1 cellular context compared by ENCODE assay signal in the genomic region with DNA sequence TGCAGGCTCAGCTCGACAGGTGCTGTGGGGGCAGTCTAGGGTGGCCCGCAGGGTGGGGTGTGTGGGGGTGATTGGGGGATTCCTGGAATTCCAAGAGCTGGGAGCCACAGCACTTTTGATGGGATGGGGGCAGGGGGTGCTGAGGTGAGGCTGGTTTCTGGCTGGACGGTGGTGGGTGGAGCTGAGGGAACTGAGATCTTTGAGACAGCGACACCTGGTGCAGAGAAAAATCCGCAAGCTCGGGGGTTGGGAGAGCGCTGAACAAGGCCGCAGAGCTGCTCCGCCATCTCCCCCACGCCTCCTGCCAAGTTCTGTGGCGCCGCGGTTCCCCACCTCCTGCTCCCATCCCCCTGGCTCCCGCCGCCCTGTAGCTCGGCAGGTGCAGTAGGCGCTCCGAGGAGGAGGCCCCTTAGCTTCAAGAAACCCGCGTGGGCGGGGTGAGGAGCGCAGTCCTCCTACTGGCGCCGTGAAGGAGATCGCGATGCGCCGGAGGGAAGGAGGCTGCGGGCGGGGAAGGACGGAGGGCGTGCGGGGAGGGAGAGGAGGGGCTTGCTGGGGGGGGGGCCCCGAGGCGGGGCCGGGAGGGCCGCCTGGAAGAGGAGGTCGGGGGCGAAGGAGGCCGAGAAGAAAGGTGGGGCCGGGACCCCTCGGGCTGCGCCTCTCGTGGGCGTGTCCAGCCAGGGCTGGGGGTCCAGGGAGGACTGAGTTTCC.
TF ChIP-seq lines count a peak whose summit lies in the region.

No MANE protein-coding gene starts in this region.

TF ChIP-seq in GM12878, 131 proteins besides CTCF, POLR2A, EP300 and RAD21 (continues in another document):
- TF ChIP-seq IKZF1 (conservative IDR thresholded peaks at IDR 0.05) (peak; percentile 67; the same call in 1 of the 2 replicates), RELA (IDR thresholded peaks at IDR 0.05; ENCODE audit: borderline replicate concordance, partially characterized antibody) (peak; percentile 55), SP1 (IDR thresholded peaks at IDR 0.05; ENCODE audit: low read depth, low read length) (peak; percentile 51), NBN (IDR thresholded peaks at IDR 0.05) (peak; percentile 91), YBX1 (IDR thresholded peaks at IDR 0.05) (no peak), SMARCA5 (IDR thresholded peaks at IDR 0.05) (peak; percentile 85), SPI1 (IDR thresholded peaks at IDR 0.05; ENCODE audit: borderline replicate concordance, insufficient read depth, low read depth, low read length) (0 out of 2 replicates have a peak, but pooled peaks have one; percentile 26), IRF4 (IDR thresholded peaks at IDR 0.05; ENCODE audit: low read depth, low read length) (0 out of 2 replicates have a peak, but pooled peaks have one; percentile 50), PML (IDR thresholded peaks at IDR 0.05; ENCODE audit: low read length) (no peak), SUPT20H (IDR thresholded peaks at IDR 0.05; ENCODE audit: borderline replicate concordance, control insufficient read depth, low read depth, low read length) (no peak), SMC3 (IDR thresholded peaks at IDR 0.05; ENCODE audit: borderline replicate concordance, low read length) (peak; percentile 62), SRF (IDR thresholded peaks at IDR 0.05; ENCODE audit: low read depth in 2 of 2, low read length in 2 of 2) (no peak), GATAD2B (conservative IDR thresholded peaks at IDR 0.05; ENCODE audit: low read depth) (peak; percentile 18; the same call in 1 of the 2 replicates), CHD2 (IDR thresholded peaks at IDR 0.05; ENCODE audit: borderline replicate concordance, low read depth, low read length) (peak; percentile 79), LARP7 (IDR thresholded peaks at IDR 0.05) (peak; percentile 25; the same call in 1 of the 2 replicates), ZBED1 (IDR thresholded peaks at IDR 0.05; ENCODE audit: borderline replicate concordance) (no peak), KLF5 (IDR thresholded peaks at IDR 0.05; ENCODE audit: partially characterized antibody) (no peak), MTA2 (IDR thresholded peaks at IDR 0.05; ENCODE audit: low read depth) (peak; percentile 52; the same call in 1 of the 2 replicates), NFXL1 (IDR thresholded peaks at IDR 0.05; ENCODE audit: borderline replicate concordance) (no peak), MXI1 (IDR thresholded peaks at IDR 0.05; ENCODE audit: low read depth, low read length) (peak; percentile 60; the same call in 1 of the 2 replicates), SMAD5 (IDR thresholded peaks at IDR 0.05; ENCODE audit: low read depth) (no peak), YY1 (IDR thresholded peaks at IDR 0.05; ENCODE audit: low read depth, low read length) (peak; percentile 85), KDM1A (IDR thresholded peaks at IDR 0.05; ENCODE audit: borderline replicate concordance) (no peak)
- TF ChIP-seq, protein P1, sequence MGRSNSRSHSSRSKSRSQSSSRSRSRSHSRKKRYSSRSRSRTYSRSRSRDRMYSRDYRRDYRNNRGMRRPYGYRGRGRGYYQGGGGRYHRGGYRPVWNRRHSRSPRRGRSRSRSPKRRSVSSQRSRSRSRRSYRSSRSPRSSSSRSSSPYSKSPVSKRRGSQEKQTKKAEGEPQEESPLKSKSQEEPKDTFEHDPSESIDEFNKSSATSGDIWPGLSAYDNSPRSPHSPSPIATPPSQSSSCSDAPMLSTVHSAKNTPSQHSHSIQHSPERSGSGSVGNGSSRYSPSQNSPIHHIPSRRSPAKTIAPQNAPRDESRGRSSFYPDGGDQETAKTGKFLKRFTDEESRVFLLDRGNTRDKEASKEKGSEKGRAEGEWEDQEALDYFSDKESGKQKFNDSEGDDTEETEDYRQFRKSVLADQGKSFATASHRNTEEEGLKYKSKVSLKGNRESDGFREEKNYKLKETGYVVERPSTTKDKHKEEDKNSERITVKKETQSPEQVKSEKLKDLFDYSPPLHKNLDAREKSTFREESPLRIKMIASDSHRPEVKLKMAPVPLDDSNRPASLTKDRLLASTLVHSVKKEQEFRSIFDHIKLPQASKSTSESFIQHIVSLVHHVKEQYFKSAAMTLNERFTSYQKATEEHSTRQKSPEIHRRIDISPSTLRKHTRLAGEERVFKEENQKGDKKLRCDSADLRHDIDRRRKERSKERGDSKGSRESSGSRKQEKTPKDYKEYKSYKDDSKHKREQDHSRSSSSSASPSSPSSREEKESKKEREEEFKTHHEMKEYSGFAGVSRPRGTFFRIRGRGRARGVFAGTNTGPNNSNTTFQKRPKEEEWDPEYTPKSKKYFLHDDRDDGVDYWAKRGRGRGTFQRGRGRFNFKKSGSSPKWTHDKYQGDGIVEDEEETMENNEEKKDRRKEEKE (IDR thresholded peaks at IDR 0.05): no peak
- TF ChIP-seq, protein P2, sequence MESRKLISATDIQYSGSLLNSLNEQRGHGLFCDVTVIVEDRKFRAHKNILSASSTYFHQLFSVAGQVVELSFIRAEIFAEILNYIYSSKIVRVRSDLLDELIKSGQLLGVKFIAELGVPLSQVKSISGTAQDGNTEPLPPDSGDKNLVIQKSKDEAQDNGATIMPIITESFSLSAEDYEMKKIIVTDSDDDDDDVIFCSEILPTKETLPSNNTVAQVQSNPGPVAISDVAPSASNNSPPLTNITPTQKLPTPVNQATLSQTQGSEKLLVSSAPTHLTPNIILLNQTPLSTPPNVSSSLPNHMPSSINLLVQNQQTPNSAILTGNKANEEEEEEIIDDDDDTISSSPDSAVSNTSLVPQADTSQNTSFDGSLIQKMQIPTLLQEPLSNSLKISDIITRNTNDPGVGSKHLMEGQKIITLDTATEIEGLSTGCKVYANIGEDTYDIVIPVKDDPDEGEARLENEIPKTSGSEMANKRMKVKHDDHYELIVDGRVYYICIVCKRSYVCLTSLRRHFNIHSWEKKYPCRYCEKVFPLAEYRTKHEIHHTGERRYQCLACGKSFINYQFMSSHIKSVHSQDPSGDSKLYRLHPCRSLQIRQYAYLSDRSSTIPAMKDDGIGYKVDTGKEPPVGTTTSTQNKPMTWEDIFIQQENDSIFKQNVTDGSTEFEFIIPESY (IDR thresholded peaks at IDR 0.05): no peak
- TF ChIP-seq, protein P3, sequence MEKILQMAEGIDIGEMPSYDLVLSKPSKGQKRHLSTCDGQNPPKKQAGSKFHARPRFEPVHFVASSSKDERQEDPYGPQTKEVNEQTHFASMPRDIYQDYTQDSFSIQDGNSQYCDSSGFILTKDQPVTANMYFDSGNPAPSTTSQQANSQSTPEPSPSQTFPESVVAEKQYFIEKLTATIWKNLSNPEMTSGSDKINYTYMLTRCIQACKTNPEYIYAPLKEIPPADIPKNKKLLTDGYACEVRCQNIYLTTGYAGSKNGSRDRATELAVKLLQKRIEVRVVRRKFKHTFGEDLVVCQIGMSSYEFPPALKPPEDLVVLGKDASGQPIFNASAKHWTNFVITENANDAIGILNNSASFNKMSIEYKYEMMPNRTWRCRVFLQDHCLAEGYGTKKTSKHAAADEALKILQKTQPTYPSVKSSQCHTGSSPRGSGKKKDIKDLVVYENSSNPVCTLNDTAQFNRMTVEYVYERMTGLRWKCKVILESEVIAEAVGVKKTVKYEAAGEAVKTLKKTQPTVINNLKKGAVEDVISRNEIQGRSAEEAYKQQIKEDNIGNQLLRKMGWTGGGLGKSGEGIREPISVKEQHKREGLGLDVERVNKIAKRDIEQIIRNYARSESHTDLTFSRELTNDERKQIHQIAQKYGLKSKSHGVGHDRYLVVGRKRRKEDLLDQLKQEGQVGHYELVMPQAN (conservative IDR thresholded peaks at IDR 0.05): peak; percentile 22
- TF ChIP-seq, protein P4, sequence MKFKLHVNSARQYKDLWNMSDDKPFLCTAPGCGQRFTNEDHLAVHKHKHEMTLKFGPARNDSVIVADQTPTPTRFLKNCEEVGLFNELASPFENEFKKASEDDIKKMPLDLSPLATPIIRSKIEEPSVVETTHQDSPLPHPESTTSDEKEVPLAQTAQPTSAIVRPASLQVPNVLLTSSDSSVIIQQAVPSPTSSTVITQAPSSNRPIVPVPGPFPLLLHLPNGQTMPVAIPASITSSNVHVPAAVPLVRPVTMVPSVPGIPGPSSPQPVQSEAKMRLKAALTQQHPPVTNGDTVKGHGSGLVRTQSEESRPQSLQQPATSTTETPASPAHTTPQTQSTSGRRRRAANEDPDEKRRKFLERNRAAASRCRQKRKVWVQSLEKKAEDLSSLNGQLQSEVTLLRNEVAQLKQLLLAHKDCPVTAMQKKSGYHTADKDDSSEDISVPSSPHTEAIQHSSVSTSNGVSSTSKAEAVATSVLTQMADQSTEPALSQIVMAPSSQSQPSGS (IDR thresholded peaks at IDR 0.05; ENCODE audit: low read length): no peak
- TF ChIP-seq, protein P5, sequence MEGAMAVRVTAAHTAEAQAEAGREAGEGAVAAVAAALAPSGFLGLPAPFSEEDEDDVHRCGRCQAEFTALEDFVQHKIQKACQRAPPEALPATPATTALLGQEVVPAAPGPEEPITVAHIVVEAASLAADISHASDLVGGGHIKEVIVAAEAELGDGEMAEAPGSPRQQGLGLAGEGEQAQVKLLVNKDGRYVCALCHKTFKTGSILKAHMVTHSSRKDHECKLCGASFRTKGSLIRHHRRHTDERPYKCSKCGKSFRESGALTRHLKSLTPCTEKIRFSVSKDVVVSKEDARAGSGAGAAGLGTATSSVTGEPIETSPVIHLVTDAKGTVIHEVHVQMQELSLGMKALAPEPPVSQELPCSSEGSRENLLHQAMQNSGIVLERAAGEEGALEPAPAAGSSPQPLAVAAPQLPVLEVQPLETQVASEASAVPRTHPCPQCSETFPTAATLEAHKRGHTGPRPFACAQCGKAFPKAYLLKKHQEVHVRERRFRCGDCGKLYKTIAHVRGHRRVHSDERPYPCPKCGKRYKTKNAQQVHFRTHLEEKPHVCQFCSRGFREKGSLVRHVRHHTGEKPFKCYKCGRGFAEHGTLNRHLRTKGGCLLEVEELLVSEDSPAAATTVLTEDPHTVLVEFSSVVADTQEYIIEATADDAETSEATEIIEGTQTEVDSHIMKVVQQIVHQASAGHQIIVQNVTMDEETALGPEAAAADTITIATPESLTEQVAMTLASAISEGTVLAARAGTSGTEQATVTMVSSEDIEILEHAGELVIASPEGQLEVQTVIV (IDR thresholded peaks at IDR 0.05; ENCODE audit: borderline replicate concordance, partially characterized antibody): no peak
- TF ChIP-seq, protein P6, sequence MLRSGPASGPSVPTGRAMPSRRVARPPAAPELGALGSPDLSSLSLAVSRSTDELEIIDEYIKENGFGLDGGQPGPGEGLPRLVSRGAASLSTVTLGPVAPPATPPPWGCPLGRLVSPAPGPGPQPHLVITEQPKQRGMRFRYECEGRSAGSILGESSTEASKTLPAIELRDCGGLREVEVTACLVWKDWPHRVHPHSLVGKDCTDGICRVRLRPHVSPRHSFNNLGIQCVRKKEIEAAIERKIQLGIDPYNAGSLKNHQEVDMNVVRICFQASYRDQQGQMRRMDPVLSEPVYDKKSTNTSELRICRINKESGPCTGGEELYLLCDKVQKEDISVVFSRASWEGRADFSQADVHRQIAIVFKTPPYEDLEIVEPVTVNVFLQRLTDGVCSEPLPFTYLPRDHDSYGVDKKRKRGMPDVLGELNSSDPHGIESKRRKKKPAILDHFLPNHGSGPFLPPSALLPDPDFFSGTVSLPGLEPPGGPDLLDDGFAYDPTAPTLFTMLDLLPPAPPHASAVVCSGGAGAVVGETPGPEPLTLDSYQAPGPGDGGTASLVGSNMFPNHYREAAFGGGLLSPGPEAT (IDR thresholded peaks at IDR 0.05; ENCODE audit: low read depth): peak; percentile 65; the same call in 1 of the 2 replicates
- TF ChIP-seq, protein P7, sequence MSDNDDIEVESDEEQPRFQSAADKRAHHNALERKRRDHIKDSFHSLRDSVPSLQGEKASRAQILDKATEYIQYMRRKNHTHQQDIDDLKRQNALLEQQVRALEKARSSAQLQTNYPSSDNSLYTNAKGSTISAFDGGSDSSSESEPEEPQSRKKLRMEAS (IDR thresholded peaks at IDR 0.05; ENCODE audit: low read depth, low read length): 0 out of 2 replicates have a peak, but pooled peaks have one; percentile 27
- TF ChIP-seq, protein P8, sequence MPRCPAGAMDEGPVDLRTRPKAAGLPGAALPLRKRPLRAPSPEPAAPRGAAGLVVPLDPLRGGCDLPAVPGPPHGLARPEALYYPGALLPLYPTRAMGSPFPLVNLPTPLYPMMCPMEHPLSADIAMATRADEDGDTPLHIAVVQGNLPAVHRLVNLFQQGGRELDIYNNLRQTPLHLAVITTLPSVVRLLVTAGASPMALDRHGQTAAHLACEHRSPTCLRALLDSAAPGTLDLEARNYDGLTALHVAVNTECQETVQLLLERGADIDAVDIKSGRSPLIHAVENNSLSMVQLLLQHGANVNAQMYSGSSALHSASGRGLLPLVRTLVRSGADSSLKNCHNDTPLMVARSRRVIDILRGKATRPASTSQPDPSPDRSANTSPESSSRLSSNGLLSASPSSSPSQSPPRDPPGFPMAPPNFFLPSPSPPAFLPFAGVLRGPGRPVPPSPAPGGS (IDR thresholded peaks at IDR 0.05; ENCODE audit: borderline replicate concordance, insufficient read depth, low read depth, low read length, poor library complexity, severe bottlenecking): no peak
- TF ChIP-seq, protein P9, sequence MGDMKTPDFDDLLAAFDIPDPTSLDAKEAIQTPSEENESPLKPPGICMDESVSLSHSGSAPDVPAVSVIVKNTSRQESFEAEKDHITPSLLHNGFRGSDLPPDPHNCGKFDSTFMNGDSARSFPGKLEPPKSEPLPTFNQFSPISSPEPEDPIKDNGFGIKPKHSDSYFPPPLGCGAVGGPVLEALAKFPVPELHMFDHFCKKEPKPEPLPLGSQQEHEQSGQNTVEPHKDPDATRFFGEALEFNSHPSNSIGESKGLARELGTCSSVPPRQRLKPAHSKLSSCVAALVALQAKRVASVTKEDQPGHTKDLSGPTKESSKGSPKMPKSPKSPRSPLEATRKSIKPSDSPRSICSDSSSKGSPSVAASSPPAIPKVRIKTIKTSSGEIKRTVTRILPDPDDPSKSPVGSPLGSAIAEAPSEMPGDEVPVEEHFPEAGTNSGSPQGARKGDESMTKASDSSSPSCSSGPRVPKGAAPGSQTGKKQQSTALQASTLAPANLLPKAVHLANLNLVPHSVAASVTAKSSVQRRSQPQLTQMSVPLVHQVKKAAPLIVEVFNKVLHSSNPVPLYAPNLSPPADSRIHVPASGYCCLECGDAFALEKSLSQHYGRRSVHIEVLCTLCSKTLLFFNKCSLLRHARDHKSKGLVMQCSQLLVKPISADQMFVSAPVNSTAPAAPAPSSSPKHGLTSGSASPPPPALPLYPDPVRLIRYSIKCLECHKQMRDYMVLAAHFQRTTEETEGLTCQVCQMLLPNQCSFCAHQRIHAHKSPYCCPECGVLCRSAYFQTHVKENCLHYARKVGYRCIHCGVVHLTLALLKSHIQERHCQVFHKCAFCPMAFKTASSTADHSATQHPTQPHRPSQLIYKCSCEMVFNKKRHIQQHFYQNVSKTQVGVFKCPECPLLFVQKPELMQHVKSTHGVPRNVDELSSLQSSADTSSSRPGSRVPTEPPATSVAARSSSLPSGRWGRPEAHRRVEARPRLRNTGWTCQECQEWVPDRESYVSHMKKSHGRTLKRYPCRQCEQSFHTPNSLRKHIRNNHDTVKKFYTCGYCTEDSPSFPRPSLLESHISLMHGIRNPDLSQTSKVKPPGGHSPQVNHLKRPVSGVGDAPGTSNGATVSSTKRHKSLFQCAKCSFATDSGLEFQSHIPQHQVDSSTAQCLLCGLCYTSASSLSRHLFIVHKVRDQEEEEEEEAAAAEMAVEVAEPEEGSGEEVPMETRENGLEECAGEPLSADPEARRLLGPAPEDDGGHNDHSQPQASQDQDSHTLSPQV (IDR thresholded peaks at IDR 0.05): no peak
